ENCODE assay signal across 17 cellular contexts in the genomic region with DNA sequence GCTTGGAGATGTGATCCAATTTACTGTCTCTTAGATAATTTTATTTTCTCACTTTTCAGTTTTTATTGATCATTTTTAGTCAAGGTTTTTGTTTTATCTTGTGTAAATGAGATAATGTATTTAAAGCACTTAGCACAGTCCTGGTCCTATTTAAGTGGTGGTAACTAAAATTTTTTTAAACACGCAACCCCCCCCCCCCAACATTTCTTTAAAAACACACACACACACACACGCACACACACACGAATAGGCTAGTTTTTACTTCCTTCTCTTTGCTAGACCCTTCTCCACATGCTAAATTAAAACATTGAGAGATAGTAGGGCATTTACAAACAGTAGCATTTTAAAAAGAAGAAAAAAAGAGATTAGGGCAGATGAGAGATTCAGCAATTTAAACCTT. TPM values are rescaled to one million over a fixed set of nuclear protein-coding genes. Genes with fewer than 3 reads are reported as not detected.
A peak's percentile ranks its signal among the peaks of the same experiment; 100 is the strongest.
DNase-seq lines count a peak whose midpoint lies in the region; ATAC-seq, FAIRE-seq and TF ChIP-seq lines count a peak whose summit lies in the region.
"Had no signal": no experiment of that assay in that cellular context is flagged by ENCODE, and none has a peak within 500 bp of the region (broad histone marks: within the 10 kb centered on the region; RNA-seq: fewer than 3 reads in every experiment).

No MANE protein-coding gene starts in this region.

- no peak overlapping the region for H2BK5ac ChIP-seq in H9 (ENCODE audit: insufficient read length, low read length)

- H3K4ac ChIP-seq in H9 (ENCODE audit: low read depth, low read length): no peak overlapping the region

- H2BK15ac ChIP-seq in H9 (ENCODE audit: low read depth, low read length): no peak overlapping the region

- H3K27ac ChIP-seq in BLaER1 treated with 17β-estradiol and CSF1 and Interleukin-3, amounts not matched to agents 10 nM and 100 nM: peak overlapping the region in 5 of 11 experiments; percentile 6 to 51 (median 45); a peak in 4 of 22 replicates
- H3K27ac ChIP-seq in hepatocyte (no peak overlapping the region), H9 (ENCODE audit: insufficient read length, low read depth, low read length) (no peak overlapping the region), testis (no peak overlapping the region), Peyer's patch (no peak overlapping the region)
- H3K27ac ChIP-seq: heart left ventricle, prostate gland, RWPE1 had no signal

- no peak overlapping the region for H3T11ph ChIP-seq in H9 (ENCODE audit: low read length)

- no peaks in the 10 kb centered on the region for H3K9me2 ChIP-seq in hepatocyte (replicated peaks; ENCODE audit: insufficient read depth)

- peak overlapping the region; percentile 38 to 92 (median 71); a peak in 20 of 22 replicates for H3K4me2 ChIP-seq in BLaER1 treated with 17β-estradiol and CSF1 and Interleukin-3, amounts not matched to agents 10 nM and 100 nM
- H3K4me2 ChIP-seq in hepatocyte (peak overlapping the region; percentile 21), H9 (ENCODE audit: insufficient read depth, insufficient read length, low read length) (no peak overlapping the region)

- peaks cover 4% of the 10 kb centered on the region for H3K23me2 ChIP-seq in H9 (ENCODE audit: insufficient read length, low read depth, low read length, poor library complexity, severe bottlenecking)

- H3K27me3 Mint-ChIP-seq in T-helper 17 cell (no peaks in the 10 kb centered on the region), H9 (ENCODE audit: low read depth) (no peaks in the 10 kb centered on the region)

- no peak overlapping the region for H2AK5ac ChIP-seq in H9 (ENCODE audit: insufficient read length, low read length)

- H3K79me2 ChIP-seq in hepatocyte: peaks cover 94% of the 10 kb centered on the region
- H3K79me2 ChIP-seq in H9 (ENCODE audit: insufficient read depth, low read length): peaks cover 17% of the 10 kb centered on the region; the same call in 1 of the 2 replicates

- H3K9ac ChIP-seq in BLaER1 treated with 17β-estradiol and CSF1 and Interleukin-3, amounts not matched to agents 10 nM and 100 nM: no peak overlapping the region; a peak in 2 of 22 replicates
- no peak overlapping the region for H3K9ac ChIP-seq in H9 (ENCODE audit: extremely low read depth, insufficient read length, low read length)

- H4K8ac ChIP-seq in H9 (replicated peaks; ENCODE audit: insufficient read length, low read depth, low read length): no peak overlapping the region

- H4K91ac ChIP-seq in H9 (ENCODE audit: insufficient read length, low read depth, low read length): no peak overlapping the region

- peak overlapping the region; percentile 92 for H3K27ac Mint-ChIP-seq in T-helper 17 cell
- H3K27ac Mint-ChIP-seq in H9: no peak overlapping the region
- H3K27ac Mint-ChIP-seq: WTC11 had no signal

- DNase-seq in GM19239 (ENCODE audit: insufficient read length, low spot score) (no peak), T-helper 17 cell (no peak), hepatocyte (ENCODE audit: low spot score) (no peak), H9 (no peak), testis (no peak), left ventricle myocardium superior (no peak), Peyer's patch (no peak)
- DNase-seq: amniotic stem cell; effector CD8-positive, alpha-beta T cell; heart left ventricle; NCI-H2081 treated with DMSO at 0.1 percent for 48 hours; trophoblast cell had no signal

- WGBS in hepatocyte (ENCODE audit: low lambda C conversion rate, missing lambda C conversion rate): 62% methylated on average over 3 of the region's 3 CpGs
- no CpG with 5 or more reads among the region's 3 CpGs for WGBS in H9 (ENCODE audit: extremely low coverage, insufficient read length, low lambda C conversion rate)
- 57% methylated on average over 3 of the region's 3 CpGs for WGBS in testis, 2 donors

- no peaks in the 10 kb centered on the region for H3K9me3 ChIP-seq in BLaER1 treated with 17β-estradiol and CSF1 and Interleukin-3, amounts not matched to agents 10 nM and 100 nM (replicated peaks in 1 of 11)
- H3K9me3 ChIP-seq in T-helper 17 cell (ENCODE audit: control insufficient read depth, low read length, poor library complexity, severe bottlenecking) (no peaks in the 10 kb centered on the region), hepatocyte (ENCODE audit: low read depth) (no peaks in the 10 kb centered on the region), H9 (ENCODE audit: control insufficient read depth, low read depth, low read length) (no peaks in the 10 kb centered on the region), testis (no peaks in the 10 kb centered on the region), Peyer's patch (no peaks in the 10 kb centered on the region)
- H3K9me3 ChIP-seq: heart left ventricle, prostate gland had no signal

- peak overlapping the region; percentile 80 for H3K4me3 Mint-ChIP-seq in T-helper 17 cell
- H3K4me3 Mint-ChIP-seq in H9: no peak overlapping the region
- H3K4me3 Mint-ChIP-seq: WTC11 had no signal

- no peak overlapping the region for H2BK12ac ChIP-seq in H9 (ENCODE audit: insufficient read length, low read depth, low read length)

- H4K5ac ChIP-seq in H9 (ENCODE audit: insufficient read length, low read depth, low read length): no peak overlapping the region

- H2BK20ac ChIP-seq in H9 (ENCODE audit: low read depth, low read length, poor library complexity, severe bottlenecking): no peak overlapping the region

- peaks cover 54% of the 10 kb centered on the region for H3K4me1 Mint-ChIP-seq in T-helper 17 cell
- H3K4me1 Mint-ChIP-seq in H9: peaks cover 30 to 38% of the 10 kb centered on the region in 2 experiments

- H3K27me3 ChIP-seq in BLaER1 treated with 17β-estradiol and CSF1 and Interleukin-3, amounts not matched to agents 10 nM and 100 nM: no peaks in the 10 kb centered on the region
- H3K27me3 ChIP-seq in hepatocyte (no peaks in the 10 kb centered on the region), H9 (ENCODE audit: insufficient read depth, low read length) (no peaks in the 10 kb centered on the region), testis (no peaks in the 10 kb centered on the region), Peyer's patch (no peaks in the 10 kb centered on the region)
- H3K27me3 ChIP-seq: heart left ventricle had no signal

- ATAC-seq in T-helper 17 cell (no peak), left ventricle myocardium superior (no peak)
- ATAC-seq: heart left ventricle, WTC11 had no signal

- peaks cover 0 to 3% of the 10 kb centered on the region in 2 experiments; a peak in 1 of 5 replicates for H3K9me3 Mint-ChIP-seq in H9
- H3K9me3 Mint-ChIP-seq: WTC11 had no signal

- peak; percentile 61 for FAIRE-seq in GM19239 (lab: Jason Lieb, UNC)
- FAIRE-seq: D721Med had no signal

- TF ChIP-seq POLR2A in testis (IDR thresholded peaks at IDR 0.05): no peak
- no peak for TF ChIP-seq POLR2A in Peyer's patch (IDR thresholded peaks at IDR 0.05)

- no peak overlapping the region for H3K18ac ChIP-seq in H9 (ENCODE audit: insufficient read length, low read depth, low read length)

- 0 out of 20 replicates have a peak overlapping the region, but pooled peaks of 3 of the 10 experiments have one; percentile 15 to 25 (median 18) for H3K4me3 ChIP-seq in BLaER1 treated with 17β-estradiol and CSF1 and Interleukin-3, amounts not matched to agents 10 nM and 100 nM
- no peak overlapping the region for H3K4me3 ChIP-seq in hepatocyte
- no peak overlapping the region for H3K4me3 ChIP-seq in testis
- no peak overlapping the region for H3K4me3 ChIP-seq in Peyer's patch
- H3K4me3 ChIP-seq: heart left ventricle, prostate gland had no signal

- intact Hi-C loops in testis (cut with DNase I; ENCODE audit: low total_unique reads) (no loop called here), left ventricle myocardium superior (cut with micrococcal nuclease) (loop anchor here (10.0 kb wide), 1 partner anchor 135 kb away; no protein-coding TSS in a partner anchor)

- no peaks in the 10 kb centered on the region for H3K36me3 ChIP-seq in BLaER1 treated with 17β-estradiol and CSF1 and Interleukin-3, amounts not matched to agents 10 nM and 100 nM
- H3K36me3 ChIP-seq in hepatocyte (replicated peaks; ENCODE audit: insufficient read depth, low read depth) (no peaks in the 10 kb centered on the region), testis (ENCODE audit: low read depth, missing control alignments) (no peaks in the 10 kb centered on the region), Peyer's patch (no peaks in the 10 kb centered on the region)
- H3K36me3 ChIP-seq: heart left ventricle, prostate gland had no signal

- no peak overlapping the region for H2BK120ac ChIP-seq in H9 (ENCODE audit: low read depth, low read length, poor library complexity, severe bottlenecking)

- peaks cover 2% of the 10 kb centered on the region for H3K36me3 Mint-ChIP-seq in T-helper 17 cell (ENCODE audit: low read depth)
- H3K36me3 Mint-ChIP-seq in H9 (ENCODE audit: insufficient read depth in 1 of 3, low read depth in 3 of 3): peaks cover 0 to 4% (median 0%) of the 10 kb centered on the region in 3 experiments; a peak in 1 of 7 replicates
- H3K36me3 Mint-ChIP-seq: WTC11 had no signal

- TF ChIP-seq CTCF in hepatocyte (IDR thresholded peaks at IDR 0.05; ENCODE audit: poor library complexity) (no peak), H9 (conservative IDR thresholded peaks at IDR 0.05) (no peak), testis (IDR thresholded peaks at IDR 0.05) (no peak), Peyer's patch (IDR thresholded peaks at IDR 0.05) (no peak)

- peaks cover 57 to 77% (median 73%) of the 10 kb centered on the region in 10 experiments for H3K4me1 ChIP-seq in BLaER1 treated with 17β-estradiol and CSF1 and Interleukin-3, amounts not matched to agents 10 nM and 100 nM
- H3K4me1 ChIP-seq in hepatocyte (ENCODE audit: insufficient read depth): peaks cover 22% of the 10 kb centered on the region
- peaks cover 5% of the 10 kb centered on the region; the same call in 1 of the 2 replicates for H3K4me1 ChIP-seq in H9 (ENCODE audit: insufficient read depth, low read length)
- peaks cover 8% of the 10 kb centered on the region for H3K4me1 ChIP-seq in testis
- peaks cover 0 to 54% (median 9%) of the 10 kb centered on the region in 4 donors for H3K4me1 ChIP-seq in Peyer's patch
- H3K4me1 ChIP-seq: prostate gland had no signal

- H3K79me1 ChIP-seq in H9 (ENCODE audit: insufficient read depth, low read depth, low read length, poor library complexity, severe bottlenecking): peaks cover 4% of the 10 kb centered on the region

- peaks cover 43 to 92% (median 85%) of the 10 kb centered on the region in 11 experiments; a peak in 21 of 22 replicates for H4K20me1 ChIP-seq in BLaER1 treated with 17β-estradiol and CSF1 and Interleukin-3, amounts not matched to agents 10 nM and 100 nM
- H4K20me1 ChIP-seq in hepatocyte (ENCODE audit: insufficient read depth, poor library complexity, severe bottlenecking) (peaks cover 54% of the 10 kb centered on the region), H9 (ENCODE audit: control insufficient read depth, insufficient read depth, insufficient read length) (no peaks in the 10 kb centered on the region)

- no peak overlapping the region for H3K14ac ChIP-seq in H9 (ENCODE audit: insufficient read depth, low read length)

- no peak overlapping the region for H3K23ac ChIP-seq in H9 (ENCODE audit: insufficient read length, low read depth, low read length)

- no peak overlapping the region for H3K56ac ChIP-seq in H9 (ENCODE audit: insufficient read length, low read depth, low read length)

- H2AFZ ChIP-seq in hepatocyte: no peak overlapping the region
- H2AFZ ChIP-seq in H9 (ENCODE audit: low read length): no peak overlapping the region

RNA-seq across cellular contexts. Expression of gene NFATC3, which starts 4.9 kb away (rescaled TPM):
- 100 to 1,000 TPM in 1 of 2 donors, 10 to 100 TPM in 1; 94.5 to 101 TPM for total RNA-seq in T-helper 17 cell
- total RNA-seq in hepatocyte: 33.3 and 35.9 TPM in 2 replicates
- 13.1 and 15.1 TPM in 2 replicates for polyA plus RNA-seq in hepatocyte
- total RNA-seq in H9 (2021): 31.6 and 33.0 TPM in 2 replicates
- total RNA-seq in testis: 100 to 1,000 TPM in 1 of 2 donors, 10 to 100 TPM in 1; 94.7 to 115 TPM
- 78.0 TPM for polyA plus RNA-seq in testis (ENCODE audit: insufficient read depth, low read depth, low replicate concordance)
- 24.7 TPM for total RNA-seq in left ventricle myocardium superior
- total RNA-seq in Peyer's patch: 10 to 100 TPM; 40.5 to 72.0 (median 61.0) TPM
